In genomic region chr6:31795616-31796298, GRCh38 we compare ENCODE assay signal across 1 cellular context.
TF ChIP-seq lines count a peak whose summit lies in the region.

TSS of gene VARS1 (minus strand) at chr6:31795752. CDS start at chr6:31795217, 535 bp downstream.

TF ChIP-seq in HepG2, 621 proteins besides CTCF, POLR2A, EP300 and RAD21 (continued from another document and continues in another):
- TF ChIP-seq USF2 (IDR thresholded peaks at IDR 0.05; ENCODE audit: low read depth, low read length) = peak; percentile 7; the same call in 1 of the 2 replicates
- TF ChIP-seq USF2 (CRISPR knock-in tag; IDR thresholded peaks at IDR 0.05; ENCODE audit: borderline replicate concordance) = peak; percentile 60; the same call in 1 of the 2 replicates
- TF ChIP-seq GATAD2A (CRISPR knock-in tag; IDR thresholded peaks at IDR 0.05) = peak; percentile 34; the same call in 1 of the 2 replicates
- TF ChIP-seq ZNF547 (CRISPR knock-in tag; IDR thresholded peaks at IDR 0.05) = peak; percentile 71; the same call in 1 of the 2 replicates
- 0 out of 2 replicates have a peak, but pooled peaks have one; percentile 18 for TF ChIP-seq SNAI1 (CRISPR knock-in tag; IDR thresholded peaks at IDR 0.05; ENCODE audit: borderline replicate concordance)
- peak; percentile 96 for TF ChIP-seq ZBTB2 (CRISPR knock-in tag; IDR thresholded peaks at IDR 0.05; ENCODE audit: low read depth)
- peak; percentile 80; the same call in 1 of the 2 replicates for TF ChIP-seq ZFP36L1 (CRISPR knock-in tag; IDR thresholded peaks at IDR 0.05)
- TF ChIP-seq ZNF121 (CRISPR knock-in tag; IDR thresholded peaks at IDR 0.05) = 0 out of 2 replicates have a peak, but pooled peaks have one; percentile 22
- TF ChIP-seq NFATC3 (CRISPR knock-in tag; IDR thresholded peaks at IDR 0.05) = 0 out of 2 replicates have a peak, but pooled peaks have one; percentile 75
- TF ChIP-seq HMGXB4 (CRISPR knock-in tag; IDR thresholded peaks at IDR 0.05; ENCODE audit: borderline replicate concordance in 1 of 2, low read depth in 1 of 2) = peak; percentile 97 to 99
- TF ChIP-seq ZFP82 (CRISPR knock-in tag; IDR thresholded peaks at IDR 0.05; ENCODE audit: borderline replicate concordance) = peak; percentile 91
- peak; percentile 70; the same call in 1 of the 2 replicates for TF ChIP-seq ZNF343 (CRISPR knock-in tag; IDR thresholded peaks at IDR 0.05)
- peak; percentile 49; the same call in 1 of the 2 replicates for TF ChIP-seq DNMT3B (CRISPR knock-in tag; conservative IDR thresholded peaks at IDR 0.05)
- no peak for TF ChIP-seq ZNF326 (CRISPR knock-in tag; IDR thresholded peaks at IDR 0.05; ENCODE audit: borderline replicate concordance)
- TF ChIP-seq SSRP1 (CRISPR knock-in tag; IDR thresholded peaks at IDR 0.05) = peak; percentile 86; the same call in 1 of the 2 replicates
- TF ChIP-seq BCL6 (CRISPR knock-in tag; IDR thresholded peaks at IDR 0.05) = peak; percentile 17; the same call in 1 of the 2 replicates
- no peak for TF ChIP-seq MAFK (conservative IDR thresholded peaks at IDR 0.05 in 1 of 2, IDR thresholded peaks at IDR 0.05 in 1 of 2; ENCODE audit: low read length in 2 of 2)
- peak; percentile 68; the same call in 1 of the 2 replicates for TF ChIP-seq ZIK1 (CRISPR knock-in tag; IDR thresholded peaks at IDR 0.05; ENCODE audit: borderline replicate concordance, low read depth)
- peak; percentile 75; the same call in 1 of the 2 replicates for TF ChIP-seq HES4 (CRISPR knock-in tag; IDR thresholded peaks at IDR 0.05; ENCODE audit: borderline replicate concordance)
- peak; percentile 56; the same call in 1 of the 2 replicates for TF ChIP-seq ZNF609 (CRISPR knock-in tag; IDR thresholded peaks at IDR 0.05; ENCODE audit: borderline replicate concordance)
- TF ChIP-seq ZNF691 (CRISPR knock-in tag; IDR thresholded peaks at IDR 0.05; ENCODE audit: borderline replicate concordance, low read depth) = peak; percentile 46; the same call in 1 of the 2 replicates
- peak; percentile 20; the same call in 1 of the 2 replicates for TF ChIP-seq ZBTB49 (CRISPR knock-in tag; IDR thresholded peaks at IDR 0.05; ENCODE audit: borderline replicate concordance)
- peak; percentile 8; the same call in 1 of the 2 replicates for TF ChIP-seq THRA (CRISPR knock-in tag; IDR thresholded peaks at IDR 0.05; ENCODE audit: borderline replicate concordance)
- TF ChIP-seq YEATS4 (CRISPR knock-in tag; IDR thresholded peaks at IDR 0.05; ENCODE audit: borderline replicate concordance) = peak; percentile 99
- TF ChIP-seq TRIM24 (CRISPR knock-in tag; IDR thresholded peaks at IDR 0.05) = no peak
- TF ChIP-seq SAP130 (CRISPR knock-in tag; IDR thresholded peaks at IDR 0.05; ENCODE audit: low read depth) = peak; percentile 98
- no peak for TF ChIP-seq KLF15 (CRISPR knock-in tag; IDR thresholded peaks at IDR 0.05; ENCODE audit: borderline replicate concordance)
- TF ChIP-seq TARDBP (CRISPR knock-in tag; IDR thresholded peaks at IDR 0.05) = peak; percentile 71
- TF ChIP-seq ZNF674 (CRISPR knock-in tag; IDR thresholded peaks at IDR 0.05; ENCODE audit: low read depth) = 0 out of 2 replicates have a peak, but pooled peaks have one; percentile 88
- peak; percentile 66 for TF ChIP-seq AGO2 (optimal IDR thresholded peaks at IDR 0.05; ENCODE audit: low read depth, low read length)
- TF ChIP-seq NR0B2 (CRISPR knock-in tag; IDR thresholded peaks at IDR 0.05) = peak; percentile 99
- peak; percentile 78; the same call in 1 of the 2 replicates for TF ChIP-seq NFKB2 (CRISPR knock-in tag; IDR thresholded peaks at IDR 0.05; ENCODE audit: borderline replicate concordance)
- no peak for TF ChIP-seq LCORL (IDR thresholded peaks at IDR 0.05)
- TF ChIP-seq LCORL (CRISPR knock-in tag; IDR thresholded peaks at IDR 0.05) = peak; percentile 93
- peak; percentile 29; the same call in 1 of the 2 replicates for TF ChIP-seq RFXANK (CRISPR knock-in tag; IDR thresholded peaks at IDR 0.05)
- no peak for TF ChIP-seq MYNN (CRISPR knock-in tag; IDR thresholded peaks at IDR 0.05; ENCODE audit: low read depth)
- no peak for TF ChIP-seq ZBTB7A (CRISPR knock-in tag; IDR thresholded peaks at IDR 0.05)
- no peak for TF ChIP-seq NFE2L2 (IDR thresholded peaks at IDR 0.05; ENCODE audit: low read length)
- no peak for TF ChIP-seq IRX3 (CRISPR knock-in tag; IDR thresholded peaks at IDR 0.05; ENCODE audit: borderline replicate concordance, low read depth)
- peak; percentile 59; the same call in 1 of the 2 replicates for TF ChIP-seq PHF8 (CRISPR knock-in tag; IDR thresholded peaks at IDR 0.05)
- TF ChIP-seq ZMAT3 (CRISPR knock-in tag; conservative IDR thresholded peaks at IDR 0.05) = 0 out of 2 replicates have a peak, but pooled peaks have one; percentile 34
- peak; percentile 97; the same call in 1 of the 2 replicates for TF ChIP-seq ZNF138 (CRISPR knock-in tag; IDR thresholded peaks at IDR 0.05; ENCODE audit: low read depth)
- peak; percentile 99 for TF ChIP-seq TGIF2 (CRISPR knock-in tag; IDR thresholded peaks at IDR 0.05)
- TF ChIP-seq ZNF709 (CRISPR knock-in tag; IDR thresholded peaks at IDR 0.05) = no peak
- peak; percentile 88 for TF ChIP-seq ZBTB43 (CRISPR knock-in tag; conservative IDR thresholded peaks at IDR 0.05)
- peak; percentile 93 for TF ChIP-seq ZNF777 (CRISPR knock-in tag; IDR thresholded peaks at IDR 0.05)
- TF ChIP-seq SMC3 (IDR thresholded peaks at IDR 0.05; ENCODE audit: low read length) = peak; percentile 26; the same call in 1 of the 2 replicates
- TF ChIP-seq NFE2 (CRISPR knock-in tag; IDR thresholded peaks at IDR 0.05) = no peak
